22 cellular contexts compared by ENCODE assay signal in genomic region chr22:24485170-24485569, GRCh38. TPM values are rescaled to one million over a fixed set of nuclear protein-coding genes. Genes with fewer than 3 reads are reported as not detected.
"Had no signal": no experiment of that assay in that cellular context is flagged by ENCODE, and none has a peak within 500 bp of the region (broad histone marks: within the 10 kb centered on the region; RNA-seq: fewer than 3 reads in every experiment).

No MANE protein-coding gene starts in this region.

- H3K4me3 ChIP-seq: MG63, SJCRH30 had no signal

- ATAC-seq: Panc1, PC-3 had no signal

- H3K27me3 ChIP-seq: MG63, SJCRH30 had no signal

- H3K27ac ChIP-seq: RWPE1, SJCRH30 had no signal

- H3K9me3 ChIP-seq: MG63, SJCRH30 had no signal

- H3K36me3 ChIP-seq: MG63, SJCRH30 had no signal

- DNase-seq: IMR-90; KG1; MG63; NCI-H1092; NCI-H1105 treated with DMSO at 0.1 percent for 48 hours; NCI-H1417 treated with DMSO at 0.1 percent for 48 hours; NCI-H1694; NCI-H187 treated with DMSO at 0.1 percent for 48 hours; NCI-H2029 treated with DMSO at 0.1 percent for 48 hours; NCI-H2171 treated with DMSO at 0.1 percent for 48 hours; NCI-H345; NCI-H446 treated with DMSO at 0.1 percent for 48 hours; NCI-H510A treated with DMSO at 0.1 percent for 48 hours; NCI-H526; NCI-H82; NK-92 treated with Interleukin-12 subunit alpha and Interleukin-12 subunit beta, amount 100 ng/mL, for 24 hours; PC-3; SHP77 treated with DMSO at 0.1 percent for 48 hours; SJCRH30 had no signal

RNA-seq across cellular contexts. Expression of gene UPB1, which starts 10.0 kb away (rescaled TPM):
- total RNA-seq: HT-29 had no signal
